Comparison of ENCODE assay signal across 9 cellular contexts in the genomic region with DNA sequence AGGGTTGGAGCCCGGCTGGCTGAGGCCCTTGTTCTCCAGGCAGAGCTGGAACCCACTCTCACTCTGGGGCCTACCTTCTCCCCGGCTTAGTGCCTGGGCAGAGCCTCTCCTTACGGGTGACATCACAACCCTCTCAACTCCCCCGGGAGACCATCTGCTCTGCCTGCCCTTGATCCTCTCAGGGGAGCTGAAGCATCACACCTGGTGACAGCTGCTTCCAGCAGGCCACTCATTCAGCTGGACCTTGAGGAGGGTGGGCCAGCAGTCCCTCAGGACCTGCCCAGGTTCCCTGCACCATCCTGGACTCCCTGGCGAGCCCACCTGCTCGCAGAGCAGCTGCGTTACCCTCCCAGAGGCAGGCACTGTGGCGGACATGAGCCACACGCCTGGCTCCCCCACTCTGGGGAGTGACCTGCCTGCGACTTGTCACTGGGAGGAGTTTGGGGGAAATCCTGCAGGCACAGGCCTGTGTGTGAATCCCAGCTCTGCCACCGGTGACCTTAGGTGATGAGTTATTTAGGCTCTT. TPM values are rescaled to one million over a fixed set of nuclear protein-coding genes. Genes with fewer than 3 reads are reported as not detected.
A peak's percentile ranks its signal among the peaks of the same experiment; 100 is the strongest.
DNase-seq lines count a peak whose midpoint lies in the region; ATAC-seq and TF ChIP-seq lines count a peak whose summit lies in the region.
"Had no signal": no experiment of that assay in that cellular context is flagged by ENCODE, and none has a peak within 500 bp of the region (broad histone marks: within the 10 kb centered on the region; RNA-seq: fewer than 3 reads in every experiment).

No MANE protein-coding gene starts in this region.

- no peaks in the 10 kb centered on the region for H3K27me3 Mint-ChIP-seq in activated B cell treated with CpG ODN at 0.5 μM for 24 hours
- H3K27me3 Mint-ChIP-seq in CD4-positive, alpha-beta T cell, result no peaks in the 10 kb centered on the region

- WGBS in mesenchymal stem cell, result 45% methylated on average over 10 of the region's 11 CpGs

- H3K4me2 ChIP-seq in mesenchymal stem cell (ENCODE audit: low read length, poor library complexity, severe bottlenecking), result no peak overlapping the region

- H3K4me3 Mint-ChIP-seq in activated B cell treated with CpG ODN at 0.5 μM for 24 hours, result peak overlapping the region; percentile 4
- H3K4me3 Mint-ChIP-seq in CD4-positive, alpha-beta T cell, result no peak overlapping the region

- peaks cover 2% of the 10 kb centered on the region for H3K36me3 Mint-ChIP-seq in activated B cell treated with CpG ODN at 0.5 μM for 24 hours (ENCODE audit: low read depth)
- no peaks in the 10 kb centered on the region for H3K36me3 Mint-ChIP-seq in CD4-positive, alpha-beta T cell (ENCODE audit: low read depth)

- peaks cover 0 to 22% of the 10 kb centered on the region in 2 experiments for H3K36me3 ChIP-seq in mesenchymal stem cell (ENCODE audit: control insufficient read depth in 1 of 2, insufficient read depth in 2 of 2, low read depth in 1 of 2, low read length in 2 of 2)

- H2BK120ac ChIP-seq in mesenchymal stem cell (ENCODE audit: low read depth, low read length), result peak overlapping the region; percentile 92

- no peaks in the 10 kb centered on the region for H3K9me3 Mint-ChIP-seq in activated B cell treated with CpG ODN at 0.5 μM for 24 hours
- H3K9me3 Mint-ChIP-seq in CD4-positive, alpha-beta T cell, result no peaks in the 10 kb centered on the region

- intact Hi-C loops in activated B cell treated with CpG ODN at 0.5 μM for 24 hours (cut with micrococcal nuclease), result loop anchor here (1.0 kb wide), 1 partner anchor 12 kb away; no protein-coding TSS in a partner anchor
- intact Hi-C loops in CD4-positive, alpha-beta T cell (cut with DNase I, micrococcal nuclease), result no loop called here

- H2BK5ac ChIP-seq in mesenchymal stem cell (ENCODE audit: low read depth, low read length, poor library complexity, severe bottlenecking), result no peak overlapping the region

- peaks cover 44% of the 10 kb centered on the region for H3K79me1 ChIP-seq in mesenchymal stem cell (replicated peaks; ENCODE audit: low read length, poor library complexity, severe bottlenecking)

- TF ChIP-seq CTCF in activated B cell treated with CpG ODN at 0.5 μM for 24 hours (IDR thresholded peaks at IDR 0.05), result no peak
- TF ChIP-seq CTCF in CD4-positive, alpha-beta T cell (IDR thresholded peaks at IDR 0.05), result no peak

- H3K23ac ChIP-seq in mesenchymal stem cell (ENCODE audit: low read length in 2 of 2), result no peak overlapping the region

- peak overlapping the region; percentile 87 to 96 for H3K18ac ChIP-seq in mesenchymal stem cell (ENCODE audit: low read depth in 1 of 2, low read length in 2 of 2)

- H3K27ac ChIP-seq in mesenchymal stem cell (ENCODE audit: low read length, poor library complexity, severe bottlenecking), result peak overlapping the region; percentile 70
- H3K27ac ChIP-seq in CD4-positive, alpha-beta T cell (ENCODE audit: low read depth, low read length), result no peak overlapping the region

- POLR2A ChIA-PET in activated B cell treated with CpG ODN at 0.5 μM for 24 hours (lab: Charles Lee), result interaction anchor here (1.9 kb wide), 1 partner anchor 12 kb away, joined by 8 read pairs; no protein-coding TSS in a partner anchor
- POLR2A ChIA-PET in CD4-positive, alpha-beta T cell (lab: Charles Lee), result no interaction called here

- H3K14ac ChIP-seq in mesenchymal stem cell (ENCODE audit: low read length in 2 of 2), result peak overlapping the region in 1 of 2 experiments; percentile 78

- peak overlapping the region; percentile 42 to 79 for H3K4ac ChIP-seq in mesenchymal stem cell (ENCODE audit: low read depth in 1 of 2, low read length in 2 of 2)

- peak overlapping the region; percentile 30 to 96 for H2BK12ac ChIP-seq in mesenchymal stem cell (ENCODE audit: low read length in 2 of 2)

- peaks cover 40% of the 10 kb centered on the region for H3K4me1 Mint-ChIP-seq in activated B cell treated with CpG ODN at 0.5 μM for 24 hours
- H3K4me1 Mint-ChIP-seq in CD4-positive, alpha-beta T cell (ENCODE audit: low read depth), result peaks cover 16% of the 10 kb centered on the region

- no peak overlapping the region for H2AFZ ChIP-seq in mesenchymal stem cell (ENCODE audit: low read depth, low read length)

- H2BK15ac ChIP-seq in mesenchymal stem cell (ENCODE audit: low read depth, poor library complexity, severe bottlenecking), result peak overlapping the region; percentile 82

- CTCF ChIA-PET in activated B cell treated with CpG ODN at 0.5 μM for 24 hours (lab: Charles Lee), result no interaction called here
- CTCF ChIA-PET in CD4-positive, alpha-beta T cell (lab: Charles Lee), result no interaction called here

- peak; percentile 62 for ATAC-seq in GM19395 (IDR thresholded peaks at IDR 0.05; ENCODE audit: unreplicated experiment)
- peak; percentile 52 for ATAC-seq in HG03521 (IDR thresholded peaks at IDR 0.05; ENCODE audit: unreplicated experiment)
- peak; percentile 97 for ATAC-seq in activated B cell treated with CpG ODN at 0.5 μM for 24 hours (ENCODE audit: low read depth)
- ATAC-seq in CD4-positive, alpha-beta T cell (ENCODE audit: poor library complexity), result no peak
- ATAC-seq in GM18520 (IDR thresholded peaks at IDR 0.05; ENCODE audit: unreplicated experiment), result no peak
- ATAC-seq in HG03439 (IDR thresholded peaks at IDR 0.05; ENCODE audit: unreplicated experiment), result no peak

- H3K9ac ChIP-seq in mesenchymal stem cell (ENCODE audit: low read length), result peak overlapping the region; percentile 83

- peak overlapping the region; percentile 98 for H4K91ac ChIP-seq in mesenchymal stem cell (ENCODE audit: low read length)

- H4K8ac ChIP-seq in mesenchymal stem cell (ENCODE audit: low read length), result peak overlapping the region; percentile 79

- no peaks in the 10 kb centered on the region for H3K27me3 ChIP-seq in mesenchymal stem cell (ENCODE audit: control insufficient read depth in 1 of 2, insufficient read depth in 1 of 2, low read length in 2 of 2)
- H3K27me3 ChIP-seq in CD4-positive, alpha-beta T cell (ENCODE audit: control insufficient read depth, insufficient read depth, low read length), result no peaks in the 10 kb centered on the region

- H3K4me1 ChIP-seq in mesenchymal stem cell (ENCODE audit: control insufficient read depth, insufficient read depth, low read depth, low read length), result peaks cover 69% of the 10 kb centered on the region

- H2AK5ac ChIP-seq in mesenchymal stem cell (ENCODE audit: low read length, severe bottlenecking), result peak overlapping the region; percentile 1

- no peaks in the 10 kb centered on the region for H3K9me3 ChIP-seq in mesenchymal stem cell (ENCODE audit: control insufficient read depth, low read length)
- H3K9me3 ChIP-seq in CD4-positive, alpha-beta T cell (ENCODE audit: control insufficient read depth, low read length), result no peaks in the 10 kb centered on the region

- H3K27ac Mint-ChIP-seq in activated B cell treated with CpG ODN at 0.5 μM for 24 hours, result no peak overlapping the region
- no peak overlapping the region for H3K27ac Mint-ChIP-seq in CD4-positive, alpha-beta T cell

- H3K4me3 ChIP-seq in mesenchymal stem cell (ENCODE audit: insufficient read depth in 1 of 2, low read depth in 1 of 2, low read length in 2 of 2), result peak overlapping the region in 1 of 2 experiments; percentile 57
- H3K4me3 ChIP-seq: lung had no signal

- no peak for DNase-seq in activated B cell treated with CpG ODN at 0.5 μM for 24 hours
- peak; percentile 82 for DNase-seq in mesenchymal stem cell
- DNase-seq in CD4-positive, alpha-beta T cell, result no peak
- DNase-seq in stimulated activated CD4-positive, alpha-beta T cell treated with anti-CD3 and anti-CD28 coated beads, Interleukin-2, amount 100 ng/mL, for 24 hours, result no peak

RNA-seq across cellular contexts. Expression of gene HS6ST1, which starts 13.1 kb away (rescaled TPM):
- total RNA-seq in activated B cell treated with CpG ODN at 0.5 μM for 24 hours, result 14.1 and 16.9 TPM in 2 replicates
- 37.7 TPM for polyA plus RNA-seq in mesenchymal stem cell (2013, experiment 1 of 2)
- polyA plus RNA-seq in mesenchymal stem cell (2013, experiment 2 of 2), result 37.3 TPM
- total RNA-seq in CD4-positive, alpha-beta T cell, result 1 to 10 TPM; 7.1 to 8.7 TPM

Comparison
In these comparisons a context has a peak if more than half of its experiments do, and no peak if none do; other contexts are left out.
1. ATAC-seq: peak in GM19395 (single experiment), HG03521 (single experiment) and activated B cell treated with CpG ODN at 0.5 μM for 24 hours (single experiment); none in CD4-positive, alpha-beta T cell (single experiment), GM18520 (single experiment) and HG03439 (single experiment).